28 cellular contexts compared by ENCODE assay signal in the genomic region with DNA sequence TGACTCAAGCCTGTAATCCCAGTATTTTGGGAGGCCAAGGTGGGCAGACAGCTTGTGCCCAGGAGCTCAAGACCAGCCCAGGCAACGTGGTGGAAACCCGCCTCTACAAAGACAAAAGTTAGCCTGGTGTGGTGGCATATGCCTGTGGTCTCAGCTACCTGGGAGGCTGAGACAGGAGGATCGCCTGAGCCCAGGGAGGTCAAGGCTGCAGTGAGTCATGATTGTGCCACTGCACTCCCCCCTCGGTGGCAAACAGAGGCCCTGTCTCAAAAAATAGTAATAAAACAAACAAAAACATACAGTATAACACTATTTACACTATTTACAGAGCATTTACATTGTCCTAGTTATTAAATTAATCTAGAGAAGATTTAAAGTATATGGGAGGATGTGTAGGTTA.
"Had no signal": no experiment of that assay in that cellular context is flagged by ENCODE, and none has a peak within 500 bp of the region (broad histone marks: within the 10 kb centered on the region; RNA-seq: fewer than 3 reads in every experiment).

No MANE protein-coding gene starts in this region.

- DNase-seq: colonic mucosa; cortex of kidney; dermis blood vessel endothelial cell; dorsolateral prefrontal cortex; effector CD4-positive, alpha-beta T cell; effector CD8-positive, alpha-beta T cell; effector memory CD4-positive, alpha-beta T cell; effector memory CD8-positive, alpha-beta T cell; endodermal cell; erythroblast; esophagus squamous epithelium; foreskin fibroblast; foreskin keratinocyte; foreskin melanocyte; gastrocnemius medialis; glutamatergic neuron; head of caudate nucleus; heart left ventricle; heart right ventricle had no signal

- H3K4me3 ChIP-seq: colonic mucosa, coronary artery, dorsolateral prefrontal cortex, esophagus muscularis mucosa, esophagus squamous epithelium, gastrocnemius medialis, gastroesophageal sphincter, heart left ventricle, heart right ventricle had no signal

- H3K27me3 ChIP-seq: colonic mucosa, dorsolateral prefrontal cortex, esophagus muscularis mucosa, esophagus squamous epithelium, gastrocnemius medialis, gastroesophageal sphincter, heart left ventricle, heart right ventricle had no signal

- H3K4me1 ChIP-seq: colonic mucosa, esophagus muscularis mucosa, foreskin keratinocyte, gastrocnemius medialis, gastroesophageal sphincter had no signal

- H3K9me3 ChIP-seq: colonic mucosa, esophagus muscularis mucosa, esophagus squamous epithelium, gastrocnemius medialis, gastroesophageal sphincter, heart left ventricle, heart right ventricle had no signal

- H3K27ac ChIP-seq: colonic mucosa, coronary artery, dorsolateral prefrontal cortex, epithelial cell of prostate, esophagus muscularis mucosa, esophagus squamous epithelium, foreskin keratinocyte, gastrocnemius medialis, gastroesophageal sphincter, heart left ventricle, heart right ventricle had no signal

- H3K36me3 ChIP-seq: colonic mucosa, esophagus muscularis mucosa, esophagus squamous epithelium, gastrocnemius medialis, gastroesophageal sphincter, heart left ventricle, heart right ventricle had no signal

- FAIRE-seq: colon, endometrium, endothelial cell of umbilical vein, frontal cortex had no signal

- ATAC-seq: effector memory CD8-positive, alpha-beta T cell; esophagus mucosa; foreskin keratinocyte; gastrocnemius medialis; gastroesophageal sphincter; heart left ventricle; heart right ventricle had no signal
